In the genomic region with DNA sequence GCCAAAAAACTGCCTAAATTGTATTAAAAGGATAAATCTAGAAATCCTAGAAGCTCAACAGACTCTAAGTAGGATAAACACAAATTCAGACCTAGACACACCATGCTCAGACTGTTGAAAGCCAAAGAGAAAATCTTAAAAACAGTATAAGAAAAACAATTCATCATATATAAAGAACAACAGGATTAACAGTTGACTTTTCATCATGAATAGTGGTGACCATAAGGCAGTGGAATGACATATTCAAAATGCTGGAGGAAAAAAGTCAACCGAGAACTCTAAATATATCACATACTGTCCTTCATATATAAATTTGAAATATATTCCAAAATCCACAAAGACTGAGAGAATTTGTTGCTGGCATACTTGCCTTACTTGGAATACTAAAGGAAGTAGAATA, we compare ENCODE assay signal across 26 cellular contexts.
DNase-seq lines count a peak whose midpoint lies in the region; ATAC-seq, FAIRE-seq and TF ChIP-seq lines count a peak whose summit lies in the region.
"Had no signal": no experiment of that assay in that cellular context is flagged by ENCODE, and none has a peak within 500 bp of the region (broad histone marks: within the 10 kb centered on the region; RNA-seq: fewer than 3 reads in every experiment).

No MANE protein-coding gene starts in this region.

- peaks cover 2% of the 10 kb centered on the region; the same call in 1 of the 2 replicates for H3K9me3 ChIP-seq in K562 (replicated peaks; ENCODE audit: control insufficient read depth, insufficient read depth, low read depth, low read length)
- H3K9me3 ChIP-seq: BE2C had no signal

- DNase-seq in OCI-M1 (lab: John Stamatoyannopoulos, UW) (peak; percentile 7), WTC11 (ENCODE audit: low spot score) (no peak), K562 (ENCODE audit: extremely low read depth in 1 of 4, low spot score in 3 of 4) (no peak), HK-2 (ENCODE audit: unreplicated experiment) (no peak), activated gamma-delta T cell (lab: John Stamatoyannopoulos, UW) (no peak)
- DNase-seq: 8988T; ACHN; BE2C; C1 segment of cervical spinal cord; CD4-positive, alpha-beta memory T cell; CD4-positive, CD25-positive, alpha-beta regulatory T cell; CD8-positive, alpha-beta memory T cell; COR-L47; DMS 273 treated with DMSO at 0.1 percent for 48 hours; DMS153; DMS53; DMS79; DND-41; EL; GDM1 had no signal

- ATAC-seq in WTC11 (no peak), K562 (no peak), GM21619 (IDR thresholded peaks at IDR 0.05; ENCODE audit: unreplicated experiment) (no peak)

- H3K9me1 ChIP-seq in K562 (ENCODE audit: control insufficient read depth, insufficient read depth, low read length) = no peaks in the 10 kb centered on the region

- H3K4me3 ChIP-seq in K562 = no peak overlapping the region
- H3K4me3 ChIP-seq: BLaER1 had no signal

- WGBS in K562 (ENCODE audit: insufficient coverage, low coverage, missing lambda C conversion rate) = 92% methylated on average over 1 of the region's 1 CpG

- peaks cover 21% of the 10 kb centered on the region for H3K36me3 Mint-ChIP-seq in WTC11

- H3K36me3 ChIP-seq in K562 (ENCODE audit: control insufficient read depth, insufficient read depth, low read length) = peaks cover 45% of the 10 kb centered on the region; the same call in 2 of the 3 replicates

- no peaks in the 10 kb centered on the region for H3K4me1 Mint-ChIP-seq in WTC11
- H3K4me1 Mint-ChIP-seq: CD14-positive monocyte; CD4-positive, alpha-beta memory T cell; CD8-positive, alpha-beta memory T cell had no signal

- no peak for TF ChIP-seq POLR2A in K562 (conservative IDR thresholded peaks at IDR 0.05)

- POLR2A ChIA-PET in WTC11 (lab: Charles Lee) (no interaction called here), K562 (lab: Yijun Ruan, JAX) (no interaction called here)

- H3K27me3 Mint-ChIP-seq in WTC11 (ENCODE audit: low read depth) = peaks cover 3% of the 10 kb centered on the region; the same call in 1 of the 2 replicates
- H3K27me3 Mint-ChIP-seq: CD4-positive, alpha-beta memory T cell; CD4-positive, CD25-positive, alpha-beta regulatory T cell; CD8-positive, alpha-beta memory T cell had no signal

- no peak for TF ChIP-seq RAD21 in K562 (CRISPR knock-in tag; conservative IDR thresholded peaks at IDR 0.05 in 1 of 2, IDR thresholded peaks at IDR 0.05 in 1 of 2)

- H3K79me2 ChIP-seq in K562 (ENCODE audit: control insufficient read depth, insufficient read depth, low read length) = no peaks in the 10 kb centered on the region

- intact Hi-C loops in K562 (cut with micrococcal nuclease) = no loop called here

- no peak overlapping the region for H3K9ac ChIP-seq in K562 (ENCODE audit: insufficient read depth in 1 of 2, low read depth in 2 of 2, low read length in 2 of 2)
- H3K9ac ChIP-seq: BLaER1 had no signal

- no peak for TF ChIP-seq EP300 in K562 (IDR thresholded peaks at IDR 0.05; ENCODE audit: low read length)

- H3K4me2 ChIP-seq in K562 (ENCODE audit: insufficient read depth, low read length) = no peak overlapping the region
- H3K4me2 ChIP-seq: BLaER1 had no signal

- no peaks in the 10 kb centered on the region for H3K27me3 ChIP-seq in K562 (ENCODE audit: control insufficient read depth in 2 of 2, insufficient read depth in 2 of 2, low read length in 2 of 2)
- H3K27me3 ChIP-seq: BE2C, BLaER1 had no signal

- in situ Hi-C loops in K562 (cut with MboI) = no loop called here

- H3K27ac Mint-ChIP-seq in WTC11 = no peak overlapping the region
- H3K27ac Mint-ChIP-seq: CD14-positive monocyte; CD4-positive, alpha-beta memory T cell; CD4-positive, CD25-positive, alpha-beta regulatory T cell; CD8-positive, alpha-beta memory T cell had no signal

- CTCF ChIA-PET in WTC11 (lab: Charles Lee) (no interaction called here), K562 (lab: Yijun Ruan, JAX; ENCODE audit: low intra/inter-chr PET ratio) (no interaction called here)

- no peak overlapping the region for H2AFZ ChIP-seq in K562 (ENCODE audit: low read depth, low read length)

- H3K9me3 Mint-ChIP-seq in WTC11 = peaks cover 17% of the 10 kb centered on the region

- no TSS peak for BruUV-seq in K562 (replicated peaks; lab: Mats Ljungman, UMichigan)

- no peak overlapping the region for H3K27ac ChIP-seq in K562 (ENCODE audit: extremely low read depth, low read depth, low read length)
- H3K27ac ChIP-seq: BLaER1 had no signal

- H3K4me1 ChIP-seq in K562 (replicated peaks in 1 of 2; ENCODE audit: control insufficient read depth in 2 of 2, insufficient read depth in 2 of 2, low read length in 2 of 2) = no peaks in the 10 kb centered on the region
- H3K4me1 ChIP-seq: BE2C, BLaER1 had no signal

- FAIRE-seq in K562 (lab: Jason Lieb, UNC) = no peak
- FAIRE-seq: A204.1, GM12891, GM19239 had no signal

- no peaks in the 10 kb centered on the region for H4K20me1 ChIP-seq in K562 (replicated peaks; ENCODE audit: control insufficient read depth, insufficient read depth, low read length)
- H4K20me1 ChIP-seq: BLaER1 had no signal

- no peak for TF ChIP-seq CTCF in WTC11 (IDR thresholded peaks at IDR 0.05)
- TF ChIP-seq CTCF in K562 (IDR thresholded peaks at IDR 0.05 in 2 of 3, conservative IDR thresholded peaks at IDR 0.05 in 1 of 3; ENCODE audit: insufficient read depth in 2 of 3, low read depth in 1 of 3, low read length in 3 of 3) = no peak

- H3K4me3 Mint-ChIP-seq in WTC11 = no peak overlapping the region
- H3K4me3 Mint-ChIP-seq: CD14-positive monocyte; CD4-positive, alpha-beta memory T cell; CD4-positive, CD25-positive, alpha-beta regulatory T cell; CD8-positive, alpha-beta memory T cell had no signal

TF ChIP-seq in WTC11, 78 proteins besides CTCF, POLR2A, EP300 and RAD21:
- TF ChIP-seq ZNF671 (CRISPR knock-in tag; IDR thresholded peaks at IDR 0.05) (no peak), ZNF317 (CRISPR knock-in tag; IDR thresholded peaks at IDR 0.05; ENCODE audit: borderline replicate concordance, low read depth) (peak; percentile 71), ZNF512 (CRISPR knock-in tag; IDR thresholded peaks at IDR 0.05; ENCODE audit: borderline replicate concordance) (no peak)

TF ChIP-seq in K562, 482 proteins besides CTCF, POLR2A, EP300 and RAD21:
- TF ChIP-seq ILF3 (IDR thresholded peaks at IDR 0.05; ENCODE audit: borderline replicate concordance) (no peak), CBX3 (IDR thresholded peaks at IDR 0.05; ENCODE audit: borderline replicate concordance in 1 of 2, low read length in 2 of 2) (peak in 1 of 2 experiments; percentile 49; a peak in 1 of 3 replicates), NR1H2 (CRISPR knock-in tag; IDR thresholded peaks at IDR 0.05) (no peak), TRIM28 (IDR thresholded peaks at IDR 0.05) (peak; percentile 68; the same call in 1 of the 2 replicates), HDAC3 (IDR thresholded peaks at IDR 0.05; ENCODE audit: borderline replicate concordance, partially characterized antibody) (no peak), ETV5 (CRISPR knock-in tag; IDR thresholded peaks at IDR 0.05; ENCODE audit: low read depth) (no peak)
